Comparison of ENCODE assay signal across 1 cellular context in genomic region chr15:37794947-37795346, GRCh38.
TF ChIP-seq lines count a peak whose summit lies in the region.

No MANE protein-coding gene starts in this region.

TF ChIP-seq in SK-N-SH treated with all-trans-retinoic acid at 6 μM for 48 hours, 23 proteins besides CTCF, POLR2A, EP300 and RAD21 (continued from another document):
- TF ChIP-seq SNAI2 (CRISPR knock-in tag; IDR thresholded peaks at IDR 0.05) (no peak), PPARA (CRISPR knock-in tag; IDR thresholded peaks at IDR 0.05; ENCODE audit: borderline replicate concordance) (peak; percentile 98), CREB5 (CRISPR knock-in tag; IDR thresholded peaks at IDR 0.05; ENCODE audit: low read depth) (no peak), CSDC2 (CRISPR knock-in tag; IDR thresholded peaks at IDR 0.05) (no peak), BACH2 (CRISPR knock-in tag; IDR thresholded peaks at IDR 0.05; ENCODE audit: borderline replicate concordance) (0 out of 2 replicates have a peak, but pooled peaks have one; percentile 13), ZNF565 (CRISPR knock-in tag; conservative IDR thresholded peaks at IDR 0.05; ENCODE audit: low read depth) (no peak)
